1 cellular context compared by ENCODE assay signal in the genomic region with DNA sequence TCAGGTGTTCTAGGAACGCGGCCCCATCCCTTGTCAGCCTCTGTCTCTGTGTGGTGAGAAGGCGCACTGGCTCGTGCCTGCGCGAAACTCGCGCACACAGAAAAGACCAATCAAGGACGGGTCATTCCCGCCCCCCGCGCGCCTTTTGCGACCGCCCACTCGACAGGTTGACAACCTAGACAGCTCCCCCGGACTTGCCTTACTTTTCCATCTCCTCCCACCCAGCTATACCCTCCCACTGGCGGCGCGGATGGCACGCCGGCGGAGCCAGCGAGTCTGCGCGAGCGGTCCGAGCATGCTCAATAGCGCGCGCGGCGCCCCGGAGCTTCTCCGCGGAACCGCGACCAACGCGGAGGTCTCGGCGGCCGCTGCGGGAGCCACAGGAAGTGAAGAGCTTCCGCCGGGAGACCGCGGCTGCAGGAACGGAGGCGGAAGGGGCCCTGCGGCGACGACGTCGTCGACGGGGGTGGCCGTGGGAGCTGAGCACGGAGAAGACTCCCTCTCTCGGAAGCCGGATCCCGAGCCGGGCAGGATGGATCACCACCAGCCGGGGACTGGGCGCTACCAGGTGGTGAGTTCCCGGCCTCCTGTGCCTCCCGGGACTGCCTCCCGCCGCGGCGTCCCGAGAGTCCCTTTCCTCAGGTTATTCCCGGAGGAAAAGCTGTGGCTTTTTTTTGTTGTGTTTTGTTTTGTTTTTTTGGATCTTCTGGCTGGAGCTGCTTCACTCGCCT.
TF ChIP-seq lines count a peak whose summit lies in the region.

A gene with protein sequence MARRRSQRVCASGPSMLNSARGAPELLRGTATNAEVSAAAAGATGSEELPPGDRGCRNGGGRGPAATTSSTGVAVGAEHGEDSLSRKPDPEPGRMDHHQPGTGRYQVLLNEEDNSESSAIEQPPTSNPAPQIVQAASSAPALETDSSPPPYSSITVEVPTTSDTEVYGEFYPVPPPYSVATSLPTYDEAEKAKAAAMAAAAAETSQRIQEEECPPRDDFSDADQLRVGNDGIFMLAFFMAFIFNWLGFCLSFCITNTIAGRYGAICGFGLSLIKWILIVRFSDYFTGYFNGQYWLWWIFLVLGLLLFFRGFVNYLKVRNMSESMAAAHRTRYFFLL (plus strand): TSS at position 202 of the 731 bp plus-strand sequence. CDS start 49 bp downstream, at position 251.

TF ChIP-seq in HEK293, 187 proteins besides CTCF, POLR2A, EP300 and RAD21 (continued from another document):
- TF ChIP-seq ZNF488 (tag by site-specific recombination; IDR thresholded peaks at IDR 0.05) (no peak), ZNF776 (tag by site-specific recombination; IDR thresholded peaks at IDR 0.05; ENCODE audit: borderline replicate concordance) (no peak), ZEB2 (tag by site-specific recombination; IDR thresholded peaks at IDR 0.05) (peak; percentile 71), HIC1 (tag by site-specific recombination; IDR thresholded peaks at IDR 0.05) (peak; percentile 97), BCL11A (tag by site-specific recombination; IDR thresholded peaks at IDR 0.05; ENCODE audit: low read depth) (no peak), PBX3 (CRISPR knock-in tag; IDR thresholded peaks at IDR 0.05) (0 out of 2 replicates have a peak, but pooled peaks have one; percentile 45), ZNF239 (tag by site-specific recombination; IDR thresholded peaks at IDR 0.05) (no peak), ZBTB17 (tag by site-specific recombination; IDR thresholded peaks at IDR 0.05) (peak; percentile 67), ZNF501 (tag by site-specific recombination; IDR thresholded peaks at IDR 0.05) (peak; percentile 92)
- TF ChIP-seq, protein P1, sequence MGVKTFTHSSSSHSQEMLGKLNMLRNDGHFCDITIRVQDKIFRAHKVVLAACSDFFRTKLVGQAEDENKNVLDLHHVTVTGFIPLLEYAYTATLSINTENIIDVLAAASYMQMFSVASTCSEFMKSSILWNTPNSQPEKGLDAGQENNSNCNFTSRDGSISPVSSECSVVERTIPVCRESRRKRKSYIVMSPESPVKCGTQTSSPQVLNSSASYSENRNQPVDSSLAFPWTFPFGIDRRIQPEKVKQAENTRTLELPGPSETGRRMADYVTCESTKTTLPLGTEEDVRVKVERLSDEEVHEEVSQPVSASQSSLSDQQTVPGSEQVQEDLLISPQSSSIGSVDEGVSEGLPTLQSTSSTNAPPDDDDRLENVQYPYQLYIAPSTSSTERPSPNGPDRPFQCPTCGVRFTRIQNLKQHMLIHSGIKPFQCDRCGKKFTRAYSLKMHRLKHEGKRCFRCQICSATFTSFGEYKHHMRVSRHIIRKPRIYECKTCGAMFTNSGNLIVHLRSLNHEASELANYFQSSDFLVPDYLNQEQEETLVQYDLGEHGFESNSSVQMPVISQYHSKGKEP (tag by site-specific recombination; IDR thresholded peaks at IDR 0.05), result no peak
